Comparison of ENCODE assay signal across 8 cellular contexts in the genomic region with DNA sequence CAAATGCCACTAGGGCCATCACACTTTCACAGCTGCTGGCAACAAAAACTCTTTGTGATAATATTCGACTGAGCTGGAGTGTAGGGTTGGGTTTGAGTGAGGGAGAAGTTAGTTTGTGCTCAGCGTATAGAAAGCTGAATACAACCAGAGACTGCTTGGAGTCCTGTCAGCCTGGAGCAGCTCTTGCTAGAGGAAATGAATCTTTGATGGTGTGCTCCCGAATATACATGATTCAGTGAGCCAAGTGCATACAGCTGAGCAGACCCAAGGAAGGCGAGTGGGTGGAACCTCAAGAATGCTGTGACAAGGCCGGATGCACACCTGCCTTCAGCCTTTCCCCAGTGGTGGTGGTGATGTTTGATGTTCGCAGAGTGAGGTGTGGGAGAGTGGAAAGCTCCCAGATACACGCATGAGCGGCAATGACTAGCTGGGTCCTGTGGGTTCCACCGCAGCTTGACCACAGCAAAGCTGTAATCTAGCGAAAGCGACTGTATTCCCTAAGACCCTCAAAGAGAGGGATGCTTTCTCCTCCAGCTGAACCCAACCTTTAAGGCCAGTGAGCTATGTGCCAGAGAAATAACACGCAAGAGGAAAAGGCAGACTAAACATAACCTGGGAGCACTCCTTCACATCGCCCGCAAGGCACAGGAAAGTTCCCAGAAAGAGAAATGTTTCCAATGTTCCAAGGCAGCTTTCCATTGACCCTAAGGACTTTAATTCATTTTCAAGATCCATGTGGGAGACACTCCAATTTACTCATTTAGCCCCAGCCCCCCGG. TPM values are rescaled to one million over a fixed set of nuclear protein-coding genes. Genes with fewer than 3 reads are reported as not detected.
DNase-seq lines count a peak whose midpoint lies in the region; ATAC-seq, FAIRE-seq and TF ChIP-seq lines count a peak whose summit lies in the region.

No MANE protein-coding gene starts in this region.

- H3K9me3 ChIP-seq in kidney (ENCODE audit: control insufficient read depth in 1 of 2, low read length in 2 of 2), result no peaks in the 10 kb centered on the region

- peak overlapping the region; percentile 92 for H3K27ac Mint-ChIP-seq in activated naive CD8-positive, alpha-beta T cell treated with anti-CD3 and anti-CD28 coated beads, Interleukin-2, amount 50 U/mL, for 24 hours

- peaks cover 57% of the 10 kb centered on the region for H3K4me1 Mint-ChIP-seq in activated naive CD8-positive, alpha-beta T cell treated with anti-CD3 and anti-CD28 coated beads, Interleukin-2, amount 50 U/mL, for 24 hours

- peak overlapping the region; percentile 79 to 96 for H3K9ac ChIP-seq in kidney (ENCODE audit: low read length in 2 of 2)

- H3K4me1 ChIP-seq in kidney (ENCODE audit: control insufficient read depth in 1 of 2, insufficient read depth in 1 of 2, low read depth in 1 of 2, low read length in 2 of 2), result peaks cover 15 to 17% of the 10 kb centered on the region in 2 donors

- H3K4me3 Mint-ChIP-seq in activated naive CD8-positive, alpha-beta T cell treated with anti-CD3 and anti-CD28 coated beads, Interleukin-2, amount 50 U/mL, for 24 hours, result peak overlapping the region; percentile 99

- intact Hi-C loops in kidney (cut with DNase I), result no loop called here

- DNase-seq in SIG-M5 (lab: John Stamatoyannopoulos, UW), result peak; percentile 11
- DNase-seq in activated naive CD8-positive, alpha-beta T cell treated with anti-CD3 and anti-CD28 coated beads, Interleukin-2, amount 50 U/mL, for 24 hours, result peak; percentile 70
- peak; percentile 72 for DNase-seq in kidney
- peak; percentile 85 for DNase-seq in stimulated activated CD4-positive, alpha-beta T cell treated with anti-CD3 and anti-CD28 coated beads, Interleukin-2, amount 100 ng/mL, for 4 hours (ENCODE audit: low read depth)
- no peak for DNase-seq in frontal cortex (ENCODE audit: low spot score in 2 of 2)
- DNase-seq in NCI-H774 (lab: John Stamatoyannopoulos, UW), result no peak

- no peaks in the 10 kb centered on the region for H3K36me3 ChIP-seq in kidney (ENCODE audit: control insufficient read depth in 1 of 2, insufficient read depth in 2 of 2, low read length in 2 of 2)

- H3K4me3 ChIP-seq in kidney (ENCODE audit: low read length in 2 of 2), result peak overlapping the region; percentile 96 to 99

- ATAC-seq in GM21529 (IDR thresholded peaks at IDR 0.05; ENCODE audit: unreplicated experiment), result peak; percentile 32
- peak; percentile 71 for ATAC-seq in activated naive CD8-positive, alpha-beta T cell treated with anti-CD3 and anti-CD28 coated beads, Interleukin-2, amount 50 U/mL, for 24 hours
- no peak for ATAC-seq in HG03354 (IDR thresholded peaks at IDR 0.05; ENCODE audit: poor library complexity, severe bottlenecking, unreplicated experiment)

- FAIRE-seq in kidney (lab: Jason Lieb, UNC) (no peak), frontal cortex (lab: Jason Lieb, UNC) (no peak)

- H3K27ac ChIP-seq in kidney (ENCODE audit: low read depth in 2 of 2, low read length in 2 of 2), result peak overlapping the region; percentile 68 to 88

- no peaks in the 10 kb centered on the region for H3K9me3 Mint-ChIP-seq in activated naive CD8-positive, alpha-beta T cell treated with anti-CD3 and anti-CD28 coated beads, Interleukin-2, amount 50 U/mL, for 24 hours

- TF ChIP-seq CTCF in kidney (IDR thresholded peaks at IDR 0.05; ENCODE audit: borderline replicate concordance, extremely low read depth, insufficient read depth), result no peak

- H3K27me3 Mint-ChIP-seq in activated naive CD8-positive, alpha-beta T cell treated with anti-CD3 and anti-CD28 coated beads, Interleukin-2, amount 50 U/mL, for 24 hours, result no peaks in the 10 kb centered on the region

- H3K36me3 Mint-ChIP-seq in activated naive CD8-positive, alpha-beta T cell treated with anti-CD3 and anti-CD28 coated beads, Interleukin-2, amount 50 U/mL, for 24 hours (ENCODE audit: low read depth), result peaks cover 16% of the 10 kb centered on the region

RNA-seq across cellular contexts. Expression of a gene that starts 1.2 kb away (rescaled TPM):
- total RNA-seq in kidney, result 56.3 TPM
- polyA plus RNA-seq in kidney (ENCODE audit: insufficient read depth, low read depth, low replicate concordance), result 25.8 TPM
- 26.1 TPM for total RNA-seq in frontal cortex

Comparison
In these comparisons a context has a peak if more than half of its experiments do, and no peak if none do; other contexts are left out.
1. DNase-seq: peak in SIG-M5 (single experiment), activated naive CD8-positive, alpha-beta T cell treated with anti-CD3 and anti-CD28 coated beads, Interleukin-2, amount 50 U/mL, for 24 hours (single experiment), kidney (single experiment) and stimulated activated CD4-positive, alpha-beta T cell treated with anti-CD3 and anti-CD28 coated beads, Interleukin-2, amount 100 ng/mL, for 4 hours (single experiment); none in frontal cortex (0 of 2) and NCI-H774 (single experiment).